In genomic region chr10:50360077-50360476, GRCh38 we compare ENCODE assay signal across 12 cellular contexts.
"Had no signal": no experiment of that assay in that cellular context is flagged by ENCODE, and none has a peak within 500 bp of the region (broad histone marks: within the 10 kb centered on the region; RNA-seq: fewer than 3 reads in every experiment).

No MANE protein-coding gene starts in this region.

- H3K36me3 ChIP-seq: gastrocnemius medialis, sigmoid colon, tibial artery had no signal

- H3K27ac ChIP-seq: gastrocnemius medialis, psoas muscle, sigmoid colon, tibial artery had no signal

- H3K36me3 Mint-ChIP-seq: natural killer cell had no signal

- H3K4me3 ChIP-seq: gastrocnemius medialis, psoas muscle, sigmoid colon, tibial artery had no signal

- FAIRE-seq: keratinocyte had no signal

- H3K27ac Mint-ChIP-seq: activated naive CD8-positive, alpha-beta T cell; natural killer cell; T-helper 2 cell treated with Interferon-gamma antibody and Interleukin-4, amounts not matched to agents 5 μg/mL and 100 μg/mL, for 36 hours had no signal

- H3K9me3 Mint-ChIP-seq: natural killer cell had no signal

- DNase-seq: activated gamma-delta T cell; activated T-cell treated with anti-CD3 and anti-CD28 coated beads, Interleukin-2, amount 50 U/mL, for 4 hours; gastrocnemius medialis; natural killer cell; psoas muscle; sigmoid colon; stimulated activated CD4-positive, alpha-beta T cell treated with anti-CD3 and anti-CD28 coated beads, Interleukin-2, amount 100 ng/mL, for 48 hours; stimulated activated naive CD4-positive, alpha-beta T cell treated with Interleukin-2 at 50 U/mL for 16 hours; tibial artery had no signal

- H3K9me3 ChIP-seq: gastrocnemius medialis, psoas muscle, tibial artery had no signal

- ATAC-seq: activated T-cell treated with anti-CD3 and anti-CD28 coated beads, Interleukin-2, amount 50 U/mL, for 4 hours; gastrocnemius medialis; natural killer cell had no signal

- H3K27me3 ChIP-seq: gastrocnemius medialis, sigmoid colon, tibial artery had no signal

- H3K4me3 Mint-ChIP-seq: activated naive CD8-positive, alpha-beta T cell; activated T-cell treated with anti-CD3 and anti-CD28 coated beads, Interleukin-2, amount 50 U/mL, for 4 hours; natural killer cell; T-helper 2 cell treated with Interferon-gamma antibody and Interleukin-4, amounts not matched to agents 5 μg/mL and 100 μg/mL, for 36 hours had no signal

- H3K27me3 Mint-ChIP-seq: activated naive CD8-positive, alpha-beta T cell had no signal
